ENCODE assay signal across 1 cellular context in genomic region chr1:181423301-181423918, GRCh38.
A peak's percentile ranks its signal among the peaks of the same experiment; 100 is the strongest.
TF ChIP-seq lines count a peak whose summit lies in the region.

No MANE protein-coding gene starts in this region.

TF ChIP-seq in K562, 482 proteins besides CTCF, POLR2A, EP300 and RAD21 (continued from another document):
- TF ChIP-seq CUX1 (CRISPR knock-in tag; IDR thresholded peaks at IDR 0.05) (no peak), IRF2 (CRISPR knock-in tag; IDR thresholded peaks at IDR 0.05) (no peak), PHTF2 (CRISPR knock-in tag; IDR thresholded peaks at IDR 0.05) (no peak), EWSR1 (IDR thresholded peaks at IDR 0.05; ENCODE audit: borderline replicate concordance, low read depth, partially characterized antibody) (no peak), MEIS2 (IDR thresholded peaks at IDR 0.05; ENCODE audit: partially characterized antibody) (peak; percentile 12)
- TF ChIP-seq, protein P1, sequence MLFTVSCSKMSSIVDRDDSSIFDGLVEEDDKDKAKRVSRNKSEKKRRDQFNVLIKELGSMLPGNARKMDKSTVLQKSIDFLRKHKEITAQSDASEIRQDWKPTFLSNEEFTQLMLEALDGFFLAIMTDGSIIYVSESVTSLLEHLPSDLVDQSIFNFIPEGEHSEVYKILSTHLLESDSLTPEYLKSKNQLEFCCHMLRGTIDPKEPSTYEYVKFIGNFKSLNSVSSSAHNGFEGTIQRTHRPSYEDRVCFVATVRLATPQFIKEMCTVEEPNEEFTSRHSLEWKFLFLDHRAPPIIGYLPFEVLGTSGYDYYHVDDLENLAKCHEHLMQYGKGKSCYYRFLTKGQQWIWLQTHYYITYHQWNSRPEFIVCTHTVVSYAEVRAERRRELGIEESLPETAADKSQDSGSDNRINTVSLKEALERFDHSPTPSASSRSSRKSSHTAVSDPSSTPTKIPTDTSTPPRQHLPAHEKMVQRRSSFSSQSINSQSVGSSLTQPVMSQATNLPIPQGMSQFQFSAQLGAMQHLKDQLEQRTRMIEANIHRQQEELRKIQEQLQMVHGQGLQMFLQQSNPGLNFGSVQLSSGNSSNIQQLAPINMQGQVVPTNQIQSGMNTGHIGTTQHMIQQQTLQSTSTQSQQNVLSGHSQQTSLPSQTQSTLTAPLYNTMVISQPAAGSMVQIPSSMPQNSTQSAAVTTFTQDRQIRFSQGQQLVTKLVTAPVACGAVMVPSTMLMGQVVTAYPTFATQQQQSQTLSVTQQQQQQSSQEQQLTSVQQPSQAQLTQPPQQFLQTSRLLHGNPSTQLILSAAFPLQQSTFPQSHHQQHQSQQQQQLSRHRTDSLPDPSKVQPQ (CRISPR knock-in tag; IDR thresholded peaks at IDR 0.05; ENCODE audit: borderline replicate concordance): no peak
- TF ChIP-seq, protein P2, sequence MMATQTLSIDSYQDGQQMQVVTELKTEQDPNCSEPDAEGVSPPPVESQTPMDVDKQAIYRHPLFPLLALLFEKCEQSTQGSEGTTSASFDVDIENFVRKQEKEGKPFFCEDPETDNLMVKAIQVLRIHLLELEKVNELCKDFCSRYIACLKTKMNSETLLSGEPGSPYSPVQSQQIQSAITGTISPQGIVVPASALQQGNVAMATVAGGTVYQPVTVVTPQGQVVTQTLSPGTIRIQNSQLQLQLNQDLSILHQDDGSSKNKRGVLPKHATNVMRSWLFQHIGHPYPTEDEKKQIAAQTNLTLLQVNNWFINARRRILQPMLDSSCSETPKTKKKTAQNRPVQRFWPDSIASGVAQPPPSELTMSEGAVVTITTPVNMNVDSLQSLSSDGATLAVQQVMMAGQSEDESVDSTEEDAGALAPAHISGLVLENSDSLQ (IDR thresholded peaks at IDR 0.05): 0 out of 2 replicates have a peak, but pooled peaks have one; percentile 6
